ENCODE assay signal across 7 cellular contexts in the genomic region with DNA sequence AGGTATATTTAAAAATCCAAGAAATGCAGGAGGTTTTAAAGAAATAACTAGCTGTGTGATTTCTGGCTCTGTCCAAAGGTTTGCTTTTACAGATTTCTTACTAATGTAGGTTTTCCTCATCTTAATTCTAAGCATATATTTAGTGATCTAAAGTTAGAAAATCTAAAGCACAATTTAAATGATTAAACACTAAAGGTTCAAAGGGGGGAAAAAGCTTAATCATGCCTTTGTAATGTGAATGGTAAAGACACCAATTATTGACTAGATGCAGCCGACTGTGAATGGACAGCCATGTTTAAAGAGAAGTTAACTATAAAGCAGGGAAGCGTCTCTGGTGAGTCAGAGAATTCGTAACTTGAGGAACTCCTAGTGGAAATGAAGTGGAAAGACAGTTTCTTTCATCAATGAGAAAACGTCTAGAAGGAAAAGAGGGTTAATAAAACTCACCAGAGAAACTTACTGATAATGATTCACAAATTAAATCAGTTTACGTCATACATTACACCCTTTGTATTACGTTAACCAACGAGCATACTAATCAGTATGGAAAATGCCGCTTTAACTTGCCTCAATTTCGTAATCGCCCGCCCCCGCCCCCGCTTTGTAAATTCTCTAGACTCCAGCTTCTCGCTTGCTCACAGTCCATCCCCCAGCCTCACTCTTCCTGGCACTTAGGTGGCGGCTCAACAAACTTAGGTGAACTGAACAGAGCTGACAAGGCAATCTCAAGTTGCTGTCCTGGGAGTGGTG.
DNase-seq lines count a peak whose midpoint lies in the region; ATAC-seq and TF ChIP-seq lines count a peak whose summit lies in the region.

No MANE protein-coding gene starts in this region.

- peak overlapping the region; percentile 99 for H3K27ac ChIP-seq in caudate nucleus (ENCODE audit: low read depth, low read length)

- DNase-seq in GM12864 (ENCODE audit: low read depth): no peak
- peak; percentile 37 for DNase-seq in NCI-H1092 treated with DMSO at 0.1 percent for 48 hours (lab: John Stamatoyannopoulos, UW)
- peak; percentile 71 for DNase-seq in T follicular helper cell (ENCODE audit: low read depth)
- peak in 32 of 61 donors; percentile 14 to 84 (median 73) for DNase-seq in caudate nucleus (lab: John Stamatoyannopoulos, UW)
- peak; percentile 90 for DNase-seq in iris pigment epithelial cell (ENCODE audit: low read depth)
- peak; percentile 9 to 50 (median 47) for DNase-seq in stimulated activated CD4-positive, alpha-beta T cell treated with anti-CD3 and anti-CD28 coated beads, Interleukin-12 subunit alpha, Interleukin-12 subunit beta, amount 100 ng/mL, for 48 hours (ENCODE audit: low read depth in 2 of 3, low spot score in 1 of 3)

- peak overlapping the region; percentile 57 for H3K4me3 ChIP-seq in GM12864 (ENCODE audit: low read depth, low read length)

- peak; percentile 12 for TF ChIP-seq CTCF in GM12864 (IDR thresholded peaks at IDR 0.05; ENCODE audit: low read depth, low read length, missing control alignments)

- no peak for ATAC-seq in HG03095 (IDR thresholded peaks at IDR 0.05; ENCODE audit: unreplicated experiment)
